Comparison of ENCODE assay signal across 13 cellular contexts in genomic region chr12:107398101-107398500, GRCh38.
"Had no signal": no experiment of that assay in that cellular context is flagged by ENCODE, and none has a peak within 500 bp of the region (broad histone marks: within the 10 kb centered on the region; RNA-seq: fewer than 3 reads in every experiment).

No MANE protein-coding gene starts in this region.

- H3K4me1 ChIP-seq: ascending aorta, colonic mucosa, gastroesophageal sphincter, left ventricle myocardium inferior, pancreas, tibial artery had no signal

- H3K9me3 ChIP-seq: ascending aorta, colonic mucosa, gastroesophageal sphincter, left ventricle myocardium inferior, pancreas, tibial artery had no signal

- DNase-seq: activated CD4-positive, alpha-beta T cell treated with anti-CD3 and anti-CD28 coated beads, Interleukin-2, amount 50 U/mL, for 1 hour; activated gamma-delta T cell; activated naive CD8-positive, alpha-beta T cell treated with anti-CD3 and anti-CD28 coated beads, Interleukin-2, amount 10 ng/mL, durations not matched to agents 7 days and 5 days; colonic mucosa; effector CD4-positive, alpha-beta T cell; left ventricle myocardium inferior; nephron progenitor cell; pancreas; stimulated activated CD4-positive, alpha-beta T cell treated with anti-CD3 and anti-CD28 coated beads, Interleukin-15, amount 100 ng/mL, for 24 hours; stimulated activated CD4-positive, alpha-beta T cell treated with anti-CD3 and anti-CD28 coated beads, Interleukin-4, amount 100 ng/mL, for 4 hours; tibial artery had no signal

- H3K27ac ChIP-seq: ascending aorta, colonic mucosa, gastroesophageal sphincter, left ventricle myocardium inferior, pancreas, tibial artery had no signal

- H3K36me3 ChIP-seq: ascending aorta, colonic mucosa, gastroesophageal sphincter, left ventricle myocardium inferior, pancreas, tibial artery had no signal

- H3K4me3 ChIP-seq: ascending aorta, colonic mucosa, gastroesophageal sphincter, left ventricle myocardium inferior, pancreas, tibial artery had no signal

- H3K27me3 ChIP-seq: ascending aorta, colonic mucosa, pancreas had no signal
